1 cellular context compared by ENCODE assay signal in the genomic region with DNA sequence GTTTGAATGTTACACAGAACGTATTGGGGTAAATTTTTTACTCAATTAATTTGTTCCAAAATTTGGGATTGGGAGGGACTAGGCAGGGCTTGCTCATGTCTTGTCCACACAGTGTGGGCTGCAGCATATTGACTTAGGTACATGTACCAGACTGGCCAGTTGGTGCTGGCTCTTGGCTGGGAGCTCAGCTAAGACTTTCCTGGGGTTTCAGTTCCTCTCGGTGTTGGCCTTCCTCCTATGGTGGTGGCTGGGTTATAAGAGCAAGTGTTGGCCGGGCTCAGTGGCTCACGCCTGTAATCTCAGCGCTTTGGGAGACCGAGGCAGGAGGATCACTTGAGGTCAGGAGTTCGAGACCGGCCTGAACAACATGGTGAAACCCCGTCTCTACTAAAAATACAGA.
TF ChIP-seq lines count a peak whose summit lies in the region.

No MANE protein-coding gene starts in this region.

TF ChIP-seq in H1, 55 proteins besides CTCF, POLR2A, EP300 and RAD21:
- no peak for TF ChIP-seq ASH2L (IDR thresholded peaks at IDR 0.05; ENCODE audit: low read length)
- no peak for TF ChIP-seq TBP (IDR thresholded peaks at IDR 0.05; ENCODE audit: low read depth, low read length)
- no peak for TF ChIP-seq SIN3A (conservative IDR thresholded peaks at IDR 0.05 in 1 of 2, IDR thresholded peaks at IDR 0.05 in 1 of 2; ENCODE audit: low read depth in 1 of 2, low read length in 2 of 2)
- no peak for TF ChIP-seq YY1 (IDR thresholded peaks at IDR 0.05; ENCODE audit: low read depth, low read length)
- TF ChIP-seq, protein P1, sequence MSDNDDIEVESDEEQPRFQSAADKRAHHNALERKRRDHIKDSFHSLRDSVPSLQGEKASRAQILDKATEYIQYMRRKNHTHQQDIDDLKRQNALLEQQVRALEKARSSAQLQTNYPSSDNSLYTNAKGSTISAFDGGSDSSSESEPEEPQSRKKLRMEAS (IDR thresholded peaks at IDR 0.05) = no peak
- TF ChIP-seq PHF8 (conservative IDR thresholded peaks at IDR 0.05; ENCODE audit: low read depth, low read length) = no peak
- TF ChIP-seq EGR1 (IDR thresholded peaks at IDR 0.05; ENCODE audit: borderline replicate concordance, low read depth, low read length) = no peak
- no peak for TF ChIP-seq POLR2AphosphoS5 (IDR thresholded peaks at IDR 0.05; ENCODE audit: low read depth, low read length)
- no peak for TF ChIP-seq NRF1 (IDR thresholded peaks at IDR 0.05; ENCODE audit: low read depth, low read length)
- no peak for TF ChIP-seq BRCA1 (IDR thresholded peaks at IDR 0.05; ENCODE audit: low read depth, low read length)
- TF ChIP-seq CHD1 (IDR thresholded peaks at IDR 0.05; ENCODE audit: low read depth, low read length) = no peak
- TF ChIP-seq CREB1 (IDR thresholded peaks at IDR 0.05) = no peak
- no peak for TF ChIP-seq TEAD4 (IDR thresholded peaks at IDR 0.05; ENCODE audit: low read depth, low read length)
